8 cellular contexts compared by ENCODE assay signal in genomic region chr3:189233225-189233858, GRCh38.
DNase-seq lines count a peak whose midpoint lies in the region; ATAC-seq, FAIRE-seq and TF ChIP-seq lines count a peak whose summit lies in the region.

No MANE protein-coding gene starts in this region.

- no peak overlapping the region for H3K27ac ChIP-seq in pancreas

- no peak overlapping the region for H3K4me3 ChIP-seq in pancreas

- no peaks in the 10 kb centered on the region for H3K36me3 ChIP-seq in pancreas

- no peak for FAIRE-seq in pancreas (lab: Jason Lieb, UNC)

- H3K4me1 ChIP-seq in pancreas, result no peaks in the 10 kb centered on the region

- intact Hi-C loops in Right ventricle myocardium inferior (cut with DNase I), result loop anchor here (2.0 kb wide), 1 partner anchor 1495 kb away; no protein-coding TSS in a partner anchor
- intact Hi-C loops in cardiac septum (cut with DNase I), result loop anchor here (10.0 kb wide), 2 partner anchors 269 to 1499 kb away; no protein-coding TSS in a partner anchor
- intact Hi-C loops in pancreas (cut with DNase I), result no loop called here

- no peaks in the 10 kb centered on the region for H3K27me3 ChIP-seq in pancreas

- no peak for DNase-seq in Right ventricle myocardium inferior (ENCODE audit: missing footprints)
- DNase-seq in cardiac septum (ENCODE audit: low spot score), result no peak
- peak; percentile 33 for DNase-seq in NCI-H187 treated with DMSO at 0.1 percent for 48 hours (lab: John Stamatoyannopoulos, UW)
- peak; percentile 9 for DNase-seq in UCSD-AML1 (lab: John Stamatoyannopoulos, UW; ENCODE audit: unreplicated experiment)
- DNase-seq in foreskin melanocyte, result peak; percentile 29
- DNase-seq in pancreas, result peak in 3 of 6 donors; percentile 21 to 58 (median 46)
- DNase-seq in NCI-H2029 (lab: John Stamatoyannopoulos, UW), result no peak

- peak in 3 of 4 donors; percentile 36 to 38 (median 37) for TF ChIP-seq CTCF in pancreas (IDR thresholded peaks at IDR 0.05)

- WGBS in pancreas, 2 donors, result 20 to 21% methylated on average over 5 of the region's 5 CpGs

- peak; percentile 83 for ATAC-seq in Right ventricle myocardium inferior
- peak; percentile 63 to 95 (median 93) for ATAC-seq in pancreas
- no peak for ATAC-seq in GM19463 (IDR thresholded peaks at IDR 0.05; ENCODE audit: unreplicated experiment)

- no peaks in the 10 kb centered on the region for H3K9me3 ChIP-seq in pancreas

Comparison
In these comparisons a context has a peak if more than half of its experiments do, and no peak if none do; other contexts are left out.
1. DNase-seq: peak in NCI-H187 treated with DMSO at 0.1 percent for 48 hours (single experiment), UCSD-AML1 (single experiment) and foreskin melanocyte (single experiment); none in Right ventricle myocardium inferior (single experiment), cardiac septum (single experiment) and NCI-H2029 (single experiment).
2. intact Hi-C loops: an anchor here in Right ventricle myocardium inferior (2.0 kb wide) and cardiac septum (10.0 kb wide); none called in pancreas.